In the genomic region with DNA sequence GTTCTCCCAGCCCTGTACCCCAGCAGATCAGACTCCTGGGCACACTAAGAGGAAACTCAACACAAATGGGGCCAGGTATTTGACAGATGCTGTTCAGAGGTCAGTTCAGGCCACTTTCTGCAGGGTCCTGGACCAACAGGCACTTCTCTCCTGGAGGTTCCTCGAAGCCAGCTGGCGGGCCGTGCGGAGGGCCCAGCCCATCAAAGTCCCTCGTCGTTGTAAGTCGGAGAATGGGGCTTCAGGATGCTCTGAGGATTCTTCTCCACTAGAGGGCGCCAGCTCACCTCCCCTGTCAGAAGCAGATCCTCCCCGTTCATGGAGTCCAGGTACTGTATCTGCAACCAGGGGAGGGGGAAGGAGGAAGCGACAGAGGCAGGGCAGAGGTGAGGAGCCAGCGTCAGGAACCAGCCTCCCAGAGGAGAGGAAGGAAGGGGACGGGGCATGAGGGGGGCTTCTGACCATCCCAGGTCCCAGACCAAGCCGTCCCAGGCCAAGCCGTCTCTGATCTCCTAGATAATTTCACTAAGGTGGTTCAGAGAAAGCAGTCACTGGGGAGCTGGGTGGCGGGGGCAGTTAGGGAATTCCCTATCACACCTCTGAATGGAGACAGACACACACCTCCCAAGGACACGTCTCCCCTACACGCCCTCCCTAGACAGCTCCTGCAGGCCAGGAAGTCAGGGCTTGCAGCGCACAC, we compare ENCODE assay signal across 9 cellular contexts. TPM values are rescaled to one million over a fixed set of nuclear protein-coding genes. Genes with fewer than 3 reads are reported as not detected.
A peak's percentile ranks its signal among the peaks of the same experiment; 100 is the strongest.
DNase-seq lines count a peak whose midpoint lies in the region; ATAC-seq, FAIRE-seq and TF ChIP-seq lines count a peak whose summit lies in the region.
"Had no signal": no experiment of that assay in that cellular context is flagged by ENCODE, and none has a peak within 500 bp of the region (broad histone marks: within the 10 kb centered on the region; RNA-seq: fewer than 3 reads in every experiment).

No MANE protein-coding gene starts in this region.

- no peaks in the 10 kb centered on the region for H3K9me3 ChIP-seq in kidney (ENCODE audit: control insufficient read depth in 1 of 2, low read length in 2 of 2)

- in situ Hi-C loops in Caki2 (cut with HindIII; ENCODE audit: low pct_unique_long_range_greater_than_20kb, low sequenced_read_pairs), result no loop called here

- peak; percentile 56 for ATAC-seq in HG02885 (IDR thresholded peaks at IDR 0.05; ENCODE audit: poor library complexity, unreplicated experiment)
- no peak for ATAC-seq in GM21619 (IDR thresholded peaks at IDR 0.05; ENCODE audit: unreplicated experiment)

- DNase-seq in Caki2 (ENCODE audit: low read depth) (peak; percentile 89), NCI-H226 (peak; percentile 86), bronchial epithelial cell (ENCODE audit: low read depth) (peak; percentile 86), kidney (no peak)
- peak; percentile 61 to 74 (median 64) for DNase-seq in activated CD4-positive, CD25-positive, alpha-beta regulatory T cell (lab: John Stamatoyannopoulos, UW)
- peak; percentile 60 to 83 for DNase-seq in stimulated activated CD4-positive, alpha-beta T cell treated with anti-CD3 and anti-CD28 coated beads, Interleukin-1b, Interleukin-23, amount 100 ng/mL, for 4 hours (ENCODE audit: low read depth in 2 of 2)

- FAIRE-seq in bronchial epithelial cell (lab: Jason Lieb, UNC), result no peak
- no peak for FAIRE-seq in kidney (lab: Jason Lieb, UNC)

- H3K4me1 ChIP-seq in kidney (ENCODE audit: control insufficient read depth in 1 of 2, insufficient read depth in 1 of 2, low read depth in 1 of 2, low read length in 2 of 2), result peaks cover 8 to 15% of the 10 kb centered on the region in 2 donors

- peaks cover 5% of the 10 kb centered on the region for H3K36me3 ChIP-seq in bronchial epithelial cell (ENCODE audit: control insufficient read depth, insufficient read depth, low read length)
- H3K36me3 ChIP-seq in kidney (ENCODE audit: control insufficient read depth in 1 of 2, insufficient read depth in 2 of 2, low read length in 2 of 2), result peaks cover 0 to 6% of the 10 kb centered on the region in 2 donors

- H3K27me3 ChIP-seq in bronchial epithelial cell (ENCODE audit: control insufficient read depth, insufficient read depth, low read length), result no peaks in the 10 kb centered on the region

- peak; percentile 95 for TF ChIP-seq CTCF in bronchial epithelial cell (IDR thresholded peaks at IDR 0.05; ENCODE audit: insufficient read depth, low read length, severe bottlenecking)
- peak; percentile 91 for TF ChIP-seq CTCF in kidney (IDR thresholded peaks at IDR 0.05; ENCODE audit: borderline replicate concordance, extremely low read depth, insufficient read depth)

- intact Hi-C loops in kidney (cut with DNase I), result loop anchor here (5.0 kb wide), 1 partner anchor 138 kb away; no protein-coding TSS in a partner anchor

- H3K4me3 ChIP-seq in bronchial epithelial cell (ENCODE audit: low read depth, low read length) (no peak overlapping the region), kidney (ENCODE audit: low read length in 2 of 2) (no peak overlapping the region)
- H3K4me3 ChIP-seq: SK-N-MC had no signal

- H3K27ac ChIP-seq in kidney (ENCODE audit: low read depth in 2 of 2, low read length in 2 of 2), result no peak overlapping the region
- H3K27ac ChIP-seq: SK-N-MC had no signal

- H3K9ac ChIP-seq in kidney (ENCODE audit: low read length in 2 of 2), result no peak overlapping the region

RNA-seq across cellular contexts. Expression of gene FAM83C, which starts 11.7 kb away (rescaled TPM):
- total RNA-seq in Caki2 (2014; rRNA removed; shearing (Covaris generic); ENCODE audit: low replicate concordance), result 0.20 TPM in 1 of 2 replicates, not detected in the other
- total RNA-seq in bronchial epithelial cell (0.26 and 0.64 TPM in 2 replicates), kidney (not detected)
- not detected for polyA plus RNA-seq in kidney (ENCODE audit: insufficient read depth, low read depth, low replicate concordance)

RNA-seq across cellular contexts. Expression of gene EIF6, which starts 19.3 kb away (rescaled TPM):
- total RNA-seq in Caki2 (2014; rRNA removed; shearing (Covaris generic); ENCODE audit: low replicate concordance), result 321 and 355 TPM in 2 replicates
- total RNA-seq in bronchial epithelial cell, result 226 and 370 TPM in 2 replicates
- 114 TPM for total RNA-seq in kidney
- 254 TPM for polyA plus RNA-seq in kidney (ENCODE audit: insufficient read depth, low read depth, low replicate concordance)

RNA-seq across cellular contexts. Expression of gene MMP24OS, which starts 26.0 kb away (rescaled TPM):
- total RNA-seq in Caki2 (2014; rRNA removed; shearing (Covaris generic); ENCODE audit: low replicate concordance), result 9.0 and 16.5 TPM in 2 replicates
- total RNA-seq in bronchial epithelial cell (5.0 and 6.9 TPM in 2 replicates), kidney (127 TPM)
- polyA plus RNA-seq in kidney (ENCODE audit: insufficient read depth, low read depth, low replicate concordance), result 248 TPM
